27 cellular contexts compared by ENCODE assay signal in genomic region chr12:54565658-54566552, GRCh38. TPM values are rescaled to one million over a fixed set of nuclear protein-coding genes. Genes with fewer than 3 reads are reported as not detected.
DNase-seq lines count a peak whose midpoint lies in the region; ATAC-seq and TF ChIP-seq lines count a peak whose summit lies in the region.
"Had no signal": no experiment of that assay in that cellular context is flagged by ENCODE, and none has a peak within 500 bp of the region (broad histone marks: within the 10 kb centered on the region; RNA-seq: fewer than 3 reads in every experiment).

No MANE protein-coding gene starts in this region.

- TF ChIP-seq POLR2A in upper lobe of left lung (IDR thresholded peaks at IDR 0.05) = no peak

- H3K9me3 ChIP-seq in upper lobe of left lung = no peaks in the 10 kb centered on the region
- H3K9me3 ChIP-seq: BE2C, esophagus squamous epithelium, gastroesophageal sphincter, left lung, mucosa of descending colon, neutrophil, SJSA1 had no signal

- H3K9me3 Mint-ChIP-seq in glutamatergic neuron (ENCODE audit: unreplicated experiment) = peaks cover 2% of the 10 kb centered on the region
- no peaks in the 10 kb centered on the region for H3K9me3 Mint-ChIP-seq in nephron
- H3K9me3 Mint-ChIP-seq: activated CD4-positive, alpha-beta T cell treated with anti-CD3 and anti-CD28 coated beads, Interleukin-2, amount 10 ng/mL, durations not matched to agents 7 days and 5 days; effector memory CD8-positive, alpha-beta T cell; T-helper 1 cell treated with Interleukin-12 subunit alpha and Interleukin-12 subunit beta and Interleukin-4 antibody, amounts not matched to agents 30 μg/mL and 1 μg/mL, for 36 hours had no signal

- TF ChIP-seq CTCF in glutamatergic neuron (IDR thresholded peaks at IDR 0.05; ENCODE audit: partially characterized antibody, unreplicated experiment) = no peak
- no peak for TF ChIP-seq CTCF in nephron (IDR thresholded peaks at IDR 0.05; ENCODE audit: unreplicated experiment in 3 of 3)
- TF ChIP-seq CTCF in GM13977 (IDR thresholded peaks at IDR 0.05; ENCODE audit: extremely low read depth, insufficient read depth, missing control alignments) = no peak
- no peak for TF ChIP-seq CTCF in upper lobe of left lung (IDR thresholded peaks at IDR 0.05)

- H3K27ac ChIP-seq in upper lobe of left lung = no peak overlapping the region
- H3K27ac ChIP-seq: left lung, neutrophil, SJSA1 had no signal

- no peak for TF ChIP-seq EP300 in upper lobe of left lung (IDR thresholded peaks at IDR 0.05)

- 52 to 57% methylated on average over 8 of the region's 8 CpGs for WGBS in upper lobe of left lung, 2 donors

- H3K36me3 Mint-ChIP-seq in glutamatergic neuron (ENCODE audit: unreplicated experiment) (peaks cover 6% of the 10 kb centered on the region), nephron (ENCODE audit: low read depth) (no peaks in the 10 kb centered on the region)
- H3K36me3 Mint-ChIP-seq: activated naive CD8-positive, alpha-beta T cell had no signal

- H3K27me3 ChIP-seq in upper lobe of left lung = no peaks in the 10 kb centered on the region
- H3K27me3 ChIP-seq: esophagus squamous epithelium, gastroesophageal sphincter, left lung, neutrophil had no signal

- H3K27me3 Mint-ChIP-seq in glutamatergic neuron (ENCODE audit: unreplicated experiment) (peaks cover 7% of the 10 kb centered on the region), nephron (ENCODE audit: low read depth) (peaks cover 6% of the 10 kb centered on the region)
- H3K27me3 Mint-ChIP-seq: activated CD4-positive, alpha-beta T cell treated with anti-CD3 and anti-CD28 coated beads, Interleukin-2, amount 10 ng/mL, durations not matched to agents 7 days and 5 days; activated naive CD8-positive, alpha-beta T cell; effector memory CD8-positive, alpha-beta T cell had no signal

- ATAC-seq in upper lobe of left lung (ENCODE audit: low FRiP score in 2 of 2) = no peak
- ATAC-seq: effector memory CD8-positive, alpha-beta T cell; gastroesophageal sphincter; left lung; mucosa of descending colon; Panc1 had no signal

- peaks cover 0 to 4% (median 0%) of the 10 kb centered on the region in 4 donors for H3K4me1 ChIP-seq in upper lobe of left lung
- H3K4me1 ChIP-seq: BE2C, SJSA1 had no signal

- in situ Hi-C loops in GM13977 (cut with MboI; ENCODE audit: low pct_unique_long_range_greater_than_20kb, low sequenced_read_pairs, unreplicated experiment) = no loop called here

- peak overlapping the region; percentile 21 for H3K4me3 Mint-ChIP-seq in glutamatergic neuron (ENCODE audit: unreplicated experiment)
- no peak overlapping the region for H3K4me3 Mint-ChIP-seq in nephron
- H3K4me3 Mint-ChIP-seq: activated CD4-positive, alpha-beta T cell treated with anti-CD3 and anti-CD28 coated beads, Interleukin-2, amount 10 ng/mL, durations not matched to agents 7 days and 5 days; activated naive CD8-positive, alpha-beta T cell; effector memory CD8-positive, alpha-beta T cell; T-helper 1 cell treated with Interleukin-12 subunit alpha and Interleukin-12 subunit beta and Interleukin-4 antibody, amounts not matched to agents 30 μg/mL and 1 μg/mL, for 36 hours had no signal

- no peak overlapping the region for H3K4me3 ChIP-seq in upper lobe of left lung
- H3K4me3 ChIP-seq: esophagus squamous epithelium, gastroesophageal sphincter, left lung, mucosa of descending colon, SJSA1, smooth muscle cell had no signal

- peak overlapping the region; percentile 57 for H3K27ac Mint-ChIP-seq in glutamatergic neuron (ENCODE audit: unreplicated experiment)
- H3K27ac Mint-ChIP-seq in nephron = peak overlapping the region; percentile 73 to 87 (median 75)
- H3K27ac Mint-ChIP-seq: activated CD4-positive, alpha-beta T cell treated with anti-CD3 and anti-CD28 coated beads, Interleukin-2, amount 10 ng/mL, durations not matched to agents 7 days and 5 days; activated naive CD8-positive, alpha-beta T cell; effector memory CD8-positive, alpha-beta T cell; T-helper 1 cell treated with Interleukin-12 subunit alpha and Interleukin-12 subunit beta and Interleukin-4 antibody, amounts not matched to agents 30 μg/mL and 1 μg/mL, for 36 hours had no signal

- H3K4me1 Mint-ChIP-seq in glutamatergic neuron (ENCODE audit: low read depth, unreplicated experiment) (peaks cover 23% of the 10 kb centered on the region), nephron (peaks cover 32% of the 10 kb centered on the region)

- H3K36me3 ChIP-seq in upper lobe of left lung = no peaks in the 10 kb centered on the region
- H3K36me3 ChIP-seq: BE2C, esophagus squamous epithelium, SJSA1 had no signal

- DNase-seq in NCI-H82 (lab: John Stamatoyannopoulos, UW) = peak; percentile 15
- no peak for DNase-seq in NCI-H82 treated with DMSO at 0.1 percent for 48 hours (lab: John Stamatoyannopoulos, UW; ENCODE audit: unreplicated experiment)
- DNase-seq in glutamatergic neuron = peak; percentile 47
- no peak for DNase-seq in activated naive CD4-positive, alpha-beta T cell treated with Interleukin-2 at 50 U/mL for 16 hours
- no peak for DNase-seq in GM13977 (ENCODE audit: low spot score)
- no peak for DNase-seq in NCI-H1436 (lab: John Stamatoyannopoulos, UW)
- DNase-seq in upper lobe of left lung = no peak
- DNase-seq: activated CD4-positive, alpha-beta T cell treated with anti-CD3 and anti-CD28 coated beads, Interleukin-2, amount 10 ng/mL, durations not matched to agents 7 days and 5 days; BE2C; DMS79 treated with DMSO at 0.1 percent for 48 hours; effector memory CD8-positive, alpha-beta T cell; esophagus squamous epithelium; left lung; mucosa of descending colon; stimulated activated CD4-positive, alpha-beta T cell treated with anti-CD3 and anti-CD28 coated beads, Interleukin-2, amount 100 ng/mL, for 48 hours; stimulated activated naive CD4-positive, alpha-beta T cell had no signal

RNA-seq across cellular contexts. Expression of gene PDE1B, which starts 16.5 kb away (rescaled TPM):
- total RNA-seq in glutamatergic neuron (ENCODE audit: unreplicated experiment) = 0.39 TPM
- total RNA-seq in upper lobe of left lung = 10 to 100 TPM in 2 of 6 donors, 1 to 10 TPM in 4; 3.8 to 17.8 (median 7.0) TPM
- total RNA-seq: M059J, NCI-H460, SJSA1 had no signal

RNA-seq across cellular contexts. Expression of gene PPP1R1A, which starts 22.6 kb away (rescaled TPM):
- 47.6 TPM for total RNA-seq in glutamatergic neuron (ENCODE audit: unreplicated experiment)
- total RNA-seq in upper lobe of left lung = under 1 TPM in 4 of 6 donors, not detected in 2; 0.22 to 0.89 (median 0.30) TPM
- total RNA-seq: A172; activated CD4-positive, alpha-beta T cell treated with anti-CD3 and anti-CD28 coated beads, Interleukin-2, amount 10 ng/mL, durations not matched to agents 7 days and 5 days; M059J; NCI-H460; SJSA1; smooth muscle cell had no signal

Comparison
In these comparisons a context has a peak if more than half of its experiments do, and no peak if none do; other contexts are left out.
1. DNase-seq: peak in NCI-H82 (single experiment) and glutamatergic neuron (single experiment); none in NCI-H82 treated with DMSO at 0.1 percent for 48 hours (single experiment), activated naive CD4-positive, alpha-beta T cell treated with Interleukin-2 at 50 U/mL for 16 hours (single experiment), GM13977 (single experiment), NCI-H1436 (single experiment) and upper lobe of left lung (0 of 2).
2. RNA of gene PPP1R1A, which starts 22.6 kb away (total RNA-seq): 47.6 TPM in glutamatergic neuron (single experiment); 0.22 to 0.89 TPM in upper lobe of left lung; every median in the first group is over 10 times any median in the second.